ENCODE assay signal across 21 cellular contexts in genomic region chr10:10794056-10794455, GRCh38.
A peak's percentile ranks its signal among the peaks of the same experiment; 100 is the strongest.
DNase-seq lines count a peak whose midpoint lies in the region; ATAC-seq and TF ChIP-seq lines count a peak whose summit lies in the region.
"Had no signal": no experiment of that assay in that cellular context is flagged by ENCODE, and none has a peak within 500 bp of the region (broad histone marks: within the 10 kb centered on the region; RNA-seq: fewer than 3 reads in every experiment).

No MANE protein-coding gene starts in this region.

- H3K4me1 ChIP-seq in lung (ENCODE audit: control insufficient read depth in 2 of 2, insufficient read depth in 2 of 2, low read length in 2 of 2) (peaks cover 3 to 17% of the 10 kb centered on the region in 2 donors), neural progenitor cell (peaks cover 33% of the 10 kb centered on the region)

- H3K36me3 ChIP-seq in brain microvascular endothelial cell (replicated peaks) (no peaks in the 10 kb centered on the region), lung (ENCODE audit: control insufficient read depth in 2 of 2, insufficient read depth in 2 of 2, low read length in 2 of 2) (no peaks in the 10 kb centered on the region), neural progenitor cell (no peaks in the 10 kb centered on the region)
- H3K36me3 ChIP-seq: neutrophil had no signal

- H4K20me1 ChIP-seq in neural progenitor cell (ENCODE audit: low read depth): no peaks in the 10 kb centered on the region

- H3K27me3 ChIP-seq in brain microvascular endothelial cell (replicated peaks) (no peaks in the 10 kb centered on the region), lung (ENCODE audit: control insufficient read depth, insufficient read depth) (no peaks in the 10 kb centered on the region), neural progenitor cell (no peaks in the 10 kb centered on the region)

- peaks cover 5% of the 10 kb centered on the region for H3K36me3 Mint-ChIP-seq in Calu3 (ENCODE audit: insufficient read depth, unreplicated experiment)
- no peaks in the 10 kb centered on the region for H3K36me3 Mint-ChIP-seq in neural progenitor cell
- H3K36me3 Mint-ChIP-seq: immature natural killer cell, mesothelial cell of epicardium had no signal

- H3F3A ChIP-seq in neural progenitor cell (ENCODE audit: low read depth): peaks cover 24% of the 10 kb centered on the region

- TF ChIP-seq CTCF in Calu3 (IDR thresholded peaks at IDR 0.05; ENCODE audit: unreplicated experiment) (no peak), brain microvascular endothelial cell (IDR thresholded peaks at IDR 0.05; ENCODE audit: low read depth, low read length, missing control alignments) (no peak), lung (IDR thresholded peaks at IDR 0.05; ENCODE audit: control extremely low read depth, extremely low read depth) (no peak), neural progenitor cell (IDR thresholded peaks at IDR 0.05) (no peak)

- no peaks in the 10 kb centered on the region for H3K79me2 ChIP-seq in neural progenitor cell (ENCODE audit: low read depth)

- peaks cover 6% of the 10 kb centered on the region for H3K9me3 Mint-ChIP-seq in Calu3 (ENCODE audit: low read depth, unreplicated experiment)
- peaks cover 4% of the 10 kb centered on the region for H3K9me3 Mint-ChIP-seq in neural progenitor cell
- H3K9me3 Mint-ChIP-seq: HFFc6 had no signal

- H3K4me3 ChIP-seq in brain microvascular endothelial cell (ENCODE audit: low read depth, low read length): peak overlapping the region; percentile 13
- peak overlapping the region; percentile 8 for H3K4me3 ChIP-seq in lung
- no peak overlapping the region for H3K4me3 ChIP-seq in neural progenitor cell

- H3K27ac ChIP-seq in brain microvascular endothelial cell (peak overlapping the region; percentile 98), lung (ENCODE audit: low read depth in 1 of 2, low read length in 1 of 2) (peak overlapping the region in 1 of 2 donors; percentile 44), neural progenitor cell (no peak overlapping the region)
- H3K27ac ChIP-seq: neutrophil had no signal

- peak overlapping the region; percentile 26 for H3K4me3 Mint-ChIP-seq in Calu3 (ENCODE audit: low read depth, unreplicated experiment)
- no peak overlapping the region for H3K4me3 Mint-ChIP-seq in neural progenitor cell
- H3K4me3 Mint-ChIP-seq: HFFc6, immature natural killer cell, mesothelial cell of epicardium had no signal

- no peaks in the 10 kb centered on the region for H3K27me3 Mint-ChIP-seq in Calu3 (ENCODE audit: unreplicated experiment)
- H3K27me3 Mint-ChIP-seq in neural progenitor cell (ENCODE audit: insufficient read depth, low read depth): peaks cover 2% of the 10 kb centered on the region

- ATAC-seq in lung (ENCODE audit: insufficient read depth, low FRiP score) (no peak), GM18861 (IDR thresholded peaks at IDR 0.05; ENCODE audit: unreplicated experiment) (no peak)
- ATAC-seq: sciatic nerve had no signal

- DNase-seq in Calu3 (no peak), M059J (ENCODE audit: low read depth) (peak; percentile 36), brain microvascular endothelial cell (peak; percentile 35), lung (ENCODE audit: low spot score) (no peak), neural progenitor cell (ENCODE audit: low spot score) (no peak), hippocampal formation (lab: John Stamatoyannopoulos, UW) (no peak)
- DNase-seq in stimulated activated CD4-positive, alpha-beta T cell treated with anti-CD3 and anti-CD28 coated beads, Interleukin-15, amount 100 ng/mL, for 24 hours: no peak
- DNase-seq: activated CD4-positive, alpha-beta T cell treated with anti-CD3 and anti-CD28 coated beads, Interleukin-2, amount 50 U/mL, for 1 hour; activated naive CD4-positive, alpha-beta T cell treated with Interleukin-2 at 50 U/mL for 16 hours; DMS79; erythroblast; glutamatergic neuron; HFFc6; immature natural killer cell; NCI-H2029; SK-N-SH; stimulated activated CD4-positive, alpha-beta T cell treated with anti-CD3 and anti-CD28 coated beads, Interleukin-2, amount 100 ng/mL, for 24 hours had no signal

- in situ Hi-C loops in brain microvascular endothelial cell (cut with HindIII; ENCODE audit: low pct_ligation_motif_present, low sequenced_read_pairs): no loop called here

- H3K4me1 Mint-ChIP-seq in Calu3 (ENCODE audit: low read depth, unreplicated experiment) (peaks cover 25% of the 10 kb centered on the region), neural progenitor cell (peaks cover 45% of the 10 kb centered on the region)
- H3K4me1 Mint-ChIP-seq: immature natural killer cell had no signal

- no peaks in the 10 kb centered on the region for H3K9me3 ChIP-seq in lung (ENCODE audit: control insufficient read depth in 2 of 2, insufficient read depth in 1 of 2, low read length in 1 of 2)
- H3K9me3 ChIP-seq in neural progenitor cell (ENCODE audit: low read depth): no peaks in the 10 kb centered on the region
- H3K9me3 ChIP-seq: neutrophil, SK-N-SH had no signal

- no TSS peak for BruUV-seq in Calu3 (replicated peaks; lab: Mats Ljungman, UMichigan)

- no peak overlapping the region for H2AFZ ChIP-seq in neural progenitor cell (replicated peaks)

- H3K9ac ChIP-seq in neural progenitor cell: no peak overlapping the region
- H3K9ac ChIP-seq: SK-N-SH had no signal

- CTCF ChIA-PET in Calu3 (lab: Charles Lee): no interaction called here

- intact Hi-C loops in Calu3 (cut with micrococcal nuclease; ENCODE audit: unreplicated experiment): no loop called here

- no peak overlapping the region for H3K4me2 ChIP-seq in neural progenitor cell
- H3K4me2 ChIP-seq: SK-N-SH had no signal

- WGBS in lung, 2 donors: 62 to 83% methylated on average over 8 of the region's 8 CpGs

- peak overlapping the region; percentile 64 for H3K27ac Mint-ChIP-seq in Calu3 (ENCODE audit: unreplicated experiment)
- H3K27ac Mint-ChIP-seq in neural progenitor cell: no peak overlapping the region
- H3K27ac Mint-ChIP-seq: HFFc6, immature natural killer cell had no signal

Comparison
In these comparisons a context has a peak if more than half of its experiments do, and no peak if none do; other contexts are left out.
1. DNase-seq: peak in M059J (single experiment) and brain microvascular endothelial cell (single experiment); none in Calu3 (single experiment), lung (single experiment), neural progenitor cell (single experiment), stimulated activated CD4-positive, alpha-beta T cell treated with anti-CD3 and anti-CD28 coated beads, Interleukin-15, amount 100 ng/mL, for 24 hours (single experiment) and hippocampal formation (0 of 2).